33 cellular contexts compared by ENCODE assay signal in the genomic region with DNA sequence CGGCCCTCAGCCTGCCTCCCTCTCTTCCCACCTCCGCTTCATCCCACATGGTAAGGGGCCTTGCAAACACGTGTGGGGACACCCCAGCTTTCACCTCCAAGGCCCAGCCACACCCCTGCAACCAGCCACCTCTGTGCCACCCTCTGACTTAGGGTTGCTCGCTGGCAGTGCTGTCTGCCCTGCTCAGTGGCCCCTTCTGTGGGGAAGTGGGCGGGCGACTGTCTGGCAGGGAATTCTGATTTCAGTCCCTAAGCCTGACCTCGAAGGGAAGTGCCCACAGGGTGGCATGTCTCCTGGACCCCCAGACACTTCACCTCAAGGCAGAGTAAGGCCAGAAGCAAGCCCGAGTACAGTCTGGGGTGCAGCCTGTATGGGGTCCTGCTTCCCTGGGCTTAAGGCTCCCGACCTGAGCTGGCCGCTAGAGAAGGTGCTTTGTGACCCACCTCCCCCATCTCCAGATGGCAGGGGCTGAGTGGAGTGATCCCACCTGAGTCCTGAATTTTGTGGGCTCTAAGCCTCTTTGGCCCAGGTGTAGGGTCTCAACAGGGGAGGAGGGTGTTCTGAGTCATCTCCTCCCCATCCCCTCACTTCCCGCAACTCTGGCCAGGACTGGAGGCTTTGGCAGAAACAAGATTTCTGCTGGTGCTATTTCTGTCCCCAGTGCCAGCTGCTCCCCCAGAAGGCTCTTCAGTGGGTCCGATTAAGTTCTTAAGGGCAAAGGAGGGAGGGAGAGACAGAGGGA. TPM values are rescaled to one million over a fixed set of nuclear protein-coding genes. Genes with fewer than 3 reads are reported as not detected.
DNase-seq lines count a peak whose midpoint lies in the region; ATAC-seq and TF ChIP-seq lines count a peak whose summit lies in the region.
"Had no signal": no experiment of that assay in that cellular context is flagged by ENCODE, and none has a peak within 500 bp of the region (broad histone marks: within the 10 kb centered on the region; RNA-seq: fewer than 3 reads in every experiment).

No MANE protein-coding gene starts in this region.

- no peaks in the 10 kb centered on the region for H3K9me3 ChIP-seq in esophagus muscularis mucosa
- H3K9me3 ChIP-seq in vagina = no peaks in the 10 kb centered on the region
- H3K9me3 ChIP-seq: A549, colonic mucosa, thoracic aorta had no signal

- H3K4me3 ChIP-seq in esophagus muscularis mucosa (no peak overlapping the region), vagina (no peak overlapping the region)
- H3K4me3 ChIP-seq: A549, colonic mucosa, smooth muscle cell, thoracic aorta had no signal

- H3K4me1 ChIP-seq in esophagus muscularis mucosa (no peaks in the 10 kb centered on the region), vagina (no peaks in the 10 kb centered on the region)
- H3K4me1 ChIP-seq: A549, colonic mucosa had no signal

- WGBS in esophagus muscularis mucosa = 70% methylated on average over 8 of the region's 12 CpGs

- H3K27ac ChIP-seq in esophagus muscularis mucosa (replicated peaks in 1 of 4) (no peak overlapping the region), vagina (no peak overlapping the region), caudate nucleus (ENCODE audit: low read depth, low read length) (no peak overlapping the region)
- H3K27ac ChIP-seq: A549, colonic mucosa, thoracic aorta had no signal

- H3K27me3 ChIP-seq in esophagus muscularis mucosa = peaks cover 0 to 3% (median 0%) of the 10 kb centered on the region in 4 donors
- H3K27me3 ChIP-seq in vagina = no peaks in the 10 kb centered on the region
- H3K27me3 ChIP-seq: colonic mucosa had no signal

- TF ChIP-seq EP300 in esophagus muscularis mucosa (IDR thresholded peaks at IDR 0.05) = no peak

- H3K36me3 ChIP-seq in esophagus muscularis mucosa (no peaks in the 10 kb centered on the region), vagina (no peaks in the 10 kb centered on the region)
- H3K36me3 ChIP-seq: colonic mucosa, thoracic aorta had no signal

- TF ChIP-seq POLR2A in esophagus muscularis mucosa (IDR thresholded peaks at IDR 0.05; ENCODE audit: low read depth) (no peak), vagina (IDR thresholded peaks at IDR 0.05) (no peak)

- TF ChIP-seq CTCF in esophagus muscularis mucosa (IDR thresholded peaks at IDR 0.05) (no peak), vagina (IDR thresholded peaks at IDR 0.05) (no peak), chondrocyte (IDR thresholded peaks at IDR 0.05) (no peak)

- no peaks in the 10 kb centered on the region for H3K36me3 Mint-ChIP-seq in chondrocyte (ENCODE audit: low read depth)
- H3K36me3 Mint-ChIP-seq: activated naive CD8-positive, alpha-beta T cell; mesothelial cell of epicardium; naive thymus-derived CD8-positive, alpha-beta T cell had no signal

- no peak overlapping the region for H3K27ac Mint-ChIP-seq in stimulated activated naive CD8-positive, alpha-beta T cell treated with anti-CD3 and anti-CD28 coated beads, Interleukin-15, amount 100 ng/mL, for 72 hours
- H3K27ac Mint-ChIP-seq in chondrocyte (ENCODE audit: unreplicated experiment) = no peak overlapping the region
- H3K27ac Mint-ChIP-seq: activated naive CD8-positive, alpha-beta T cell; CD4-positive, alpha-beta T cell; HFFc6; mesothelial cell of epicardium; stimulated activated naive CD8-positive, alpha-beta T cell treated with anti-CD3 and anti-CD28 coated beads, Interleukin-15, Interleukin-2, amounts not matched to agents 100 ng/mL and 50 ng/mL, for 24 hours; T-helper 17 cell had no signal

- intact Hi-C loops in esophagus muscularis mucosa (cut with DNase I) (no loop called here), vagina (cut with DNase I) (no loop called here)

- no peak for DNase-seq in stimulated activated naive CD8-positive, alpha-beta T cell treated with anti-CD3 and anti-CD28 coated beads, Interleukin-15, amount 100 ng/mL, for 72 hours
- no peak for DNase-seq in stimulated activated naive CD8-positive, alpha-beta T cell treated with anti-CD3 and anti-CD28 coated beads, Interleukin-15, Interleukin-2, amounts not matched to agents 100 U/mL and 50 U/mL, for 24 hours
- DNase-seq in esophagus muscularis mucosa (ENCODE audit: extremely low spot score) = peak; percentile 90
- DNase-seq in islet precursor cell = peak; percentile 49
- DNase-seq in vagina (ENCODE audit: extremely low spot score in 2 of 2) = peak; percentile 72 to 81
- DNase-seq in chondrocyte (ENCODE audit: low spot score) = no peak
- no peak for DNase-seq in caudate nucleus (lab: John Stamatoyannopoulos, UW)
- no peak for DNase-seq in MV-4-11 (lab: John Stamatoyannopoulos, UW)
- DNase-seq: activated CD4-positive, alpha-beta T cell treated with anti-CD3 and anti-CD28 coated beads, Interleukin-2, amount 50 U/mL, for 48 hours; CD4-positive, alpha-beta T cell; colonic mucosa; effector memory CD4-positive, alpha-beta T cell; EL; GOT3; naive thymus-derived CD8-positive, alpha-beta T cell; NCI-H1092 treated with DMSO at 0.1 percent for 48 hours; NCI-H187; PC-3; SHP77; stimulated activated CD4-positive, alpha-beta T cell treated with anti-CD3 and anti-CD28 coated beads, Interleukin-1b, Interleukin-23, amount 100 ng/mL, for 48 hours; T-helper 17 cell had no signal

- H3K4me3 Mint-ChIP-seq in stimulated activated naive CD8-positive, alpha-beta T cell treated with anti-CD3 and anti-CD28 coated beads, Interleukin-15, amount 100 ng/mL, for 72 hours = no peak overlapping the region
- H3K4me3 Mint-ChIP-seq in chondrocyte (ENCODE audit: unreplicated experiment) = no peak overlapping the region
- H3K4me3 Mint-ChIP-seq: activated naive CD8-positive, alpha-beta T cell; CD4-positive, alpha-beta T cell; HFFc6; mesothelial cell of epicardium; naive thymus-derived CD8-positive, alpha-beta T cell; stimulated activated naive CD8-positive, alpha-beta T cell treated with anti-CD3 and anti-CD28 coated beads, Interleukin-15, Interleukin-2, amounts not matched to agents 100 ng/mL and 50 ng/mL, for 24 hours; T-helper 17 cell had no signal

- no peaks in the 10 kb centered on the region for H3K9me3 Mint-ChIP-seq in stimulated activated naive CD8-positive, alpha-beta T cell treated with anti-CD3 and anti-CD28 coated beads, Interleukin-15, amount 100 ng/mL, for 72 hours
- no peaks in the 10 kb centered on the region for H3K9me3 Mint-ChIP-seq in chondrocyte (ENCODE audit: low read depth)
- H3K9me3 Mint-ChIP-seq: CD4-positive, alpha-beta T cell; HFFc6; mesothelial cell of epicardium; naive thymus-derived CD8-positive, alpha-beta T cell; stimulated activated naive CD8-positive, alpha-beta T cell treated with anti-CD3 and anti-CD28 coated beads, Interleukin-15, Interleukin-2, amounts not matched to agents 100 ng/mL and 50 ng/mL, for 24 hours had no signal

- H3K27me3 Mint-ChIP-seq in stimulated activated naive CD8-positive, alpha-beta T cell treated with anti-CD3 and anti-CD28 coated beads, Interleukin-15, amount 100 ng/mL, for 72 hours = peaks cover 14% of the 10 kb centered on the region
- H3K27me3 Mint-ChIP-seq in chondrocyte (ENCODE audit: low read depth) = peaks cover 3% of the 10 kb centered on the region
- H3K27me3 Mint-ChIP-seq: activated naive CD8-positive, alpha-beta T cell had no signal

- H3K4me1 Mint-ChIP-seq in stimulated activated naive CD8-positive, alpha-beta T cell treated with anti-CD3 and anti-CD28 coated beads, Interleukin-15, amount 100 ng/mL, for 72 hours = no peaks in the 10 kb centered on the region
- no peaks in the 10 kb centered on the region for H3K4me1 Mint-ChIP-seq in chondrocyte (ENCODE audit: low read depth)
- H3K4me1 Mint-ChIP-seq: naive thymus-derived CD8-positive, alpha-beta T cell; T-helper 17 cell had no signal

- peak; percentile 30 for ATAC-seq in stimulated activated naive CD8-positive, alpha-beta T cell treated with anti-CD3 and anti-CD28 coated beads, Interleukin-15, amount 100 ng/mL, for 72 hours
- ATAC-seq in stimulated activated naive CD8-positive, alpha-beta T cell treated with anti-CD3 and anti-CD28 coated beads, Interleukin-15, Interleukin-2, amounts not matched to agents 100 U/mL and 50 U/mL, for 24 hours = no peak
- ATAC-seq: activated CD4-positive, CD25-positive, alpha-beta regulatory T cell treated with anti-CD3 and anti-CD28 coated beads, Interleukin-2, amount 50 U/mL, for 24 hours; naive thymus-derived CD8-positive, alpha-beta T cell; PC-3; T-helper 17 cell had no signal

RNA-seq across cellular contexts. Expression of a gene that starts 7.1 kb away (rescaled TPM):
- total RNA-seq in esophagus muscularis mucosa = under 1 TPM; 0.19 to 0.98 (median 0.75) TPM
- 1.5 TPM for total RNA-seq in vagina
- not detected in 3 replicates for total RNA-seq in chondrocyte
- total RNA-seq: bronchial epithelial cell; CD4-positive, alpha-beta T cell; HFFc6; naive thymus-derived CD8-positive, alpha-beta T cell; NCI-H460; osteoblast; PC-3; renal cortical epithelial cell; smooth muscle cell; T-helper 17 cell had no signal

Comparison
In these comparisons a context has a peak if more than half of its experiments do, and no peak if none do; other contexts are left out.
1. DNase-seq: peak in esophagus muscularis mucosa (single experiment), islet precursor cell (single experiment) and vagina (2 of 2); none in stimulated activated naive CD8-positive, alpha-beta T cell treated with anti-CD3 and anti-CD28 coated beads, Interleukin-15, amount 100 ng/mL, for 72 hours (0 of 2), stimulated activated naive CD8-positive, alpha-beta T cell treated with anti-CD3 and anti-CD28 coated beads, Interleukin-15, Interleukin-2, amounts not matched to agents 100 U/mL and 50 U/mL, for 24 hours (single experiment), chondrocyte (single experiment), caudate nucleus (0 of 61) and MV-4-11 (single experiment).